ENCODE assay signal across 8 cellular contexts in genomic region chr4:127479031-127479622, GRCh38.
A peak's percentile ranks its signal among the peaks of the same experiment; 100 is the strongest.
DNase-seq lines count a peak whose midpoint lies in the region; ATAC-seq, FAIRE-seq and TF ChIP-seq lines count a peak whose summit lies in the region.

No MANE protein-coding gene starts in this region.

- H3K27me3 ChIP-seq in psoas muscle (ENCODE audit: insufficient read depth in 3 of 3, low read length in 2 of 3) (no peaks in the 10 kb centered on the region), prostate gland (replicated peaks; ENCODE audit: insufficient read depth) (no peaks in the 10 kb centered on the region)

- H3K4me1 ChIP-seq in A549 (no peaks in the 10 kb centered on the region), psoas muscle (no peaks in the 10 kb centered on the region), prostate gland (replicated peaks) (no peaks in the 10 kb centered on the region)

- TF ChIP-seq CTCF in A549 (IDR thresholded peaks at IDR 0.05) (peak; percentile 70), GM13977 (IDR thresholded peaks at IDR 0.05; ENCODE audit: extremely low read depth, insufficient read depth, missing control alignments) (peak; percentile 54), psoas muscle (IDR thresholded peaks at IDR 0.05) (peak; percentile 37), prostate gland (IDR thresholded peaks at IDR 0.05) (peak in 2 of 4 experiments; percentile 28 to 39)

- CTCF ChIA-PET in A549 (lab: Yijun Ruan, JAX): interaction anchor here (0.8 to 1.2 kb wide), 2 partner anchors 11 to 28 kb away, joined by 3 to 4 read pairs; no protein-coding TSS in a partner anchor

- no peak overlapping the region for H3K4me2 ChIP-seq in A549

- TF ChIP-seq POLR2A in A549 (IDR thresholded peaks at IDR 0.05; ENCODE audit: low read length) (no peak), prostate gland (IDR thresholded peaks at IDR 0.05) (no peak)

- peak; percentile 61 to 74 for TF ChIP-seq RAD21 in A549 (conservative IDR thresholded peaks at IDR 0.05 in 1 of 2, IDR thresholded peaks at IDR 0.05 in 1 of 2)

- H3K4me3 ChIP-seq in A549: no peak overlapping the region
- H3K4me3 ChIP-seq in psoas muscle: no peak overlapping the region
- no peak overlapping the region for H3K4me3 ChIP-seq in prostate gland

- DNase-seq in A549 (ENCODE audit: low read depth in 1 of 2, low spot score in 1 of 2) (peak; percentile 0 to 50), GM13977 (ENCODE audit: low spot score) (peak; percentile 23), NCI-H345 (lab: John Stamatoyannopoulos, UW) (peak; percentile 13), dermis microvascular lymphatic vessel endothelial cell (ENCODE audit: low read depth in 2 of 2) (peak; percentile 14 to 48), psoas muscle (no peak), prostate gland (ENCODE audit: low spot score) (no peak), GM19240 (ENCODE audit: insufficient read length, low spot score) (no peak)

- intact Hi-C loops in psoas muscle (cut with DNase I): no loop called here
- intact Hi-C loops in prostate gland (cut with DNase I): no loop called here

- ATAC-seq in A549 (no peak), psoas muscle (no peak), HG02840 (IDR thresholded peaks at IDR 0.05; ENCODE audit: low FRiP score, unreplicated experiment) (no peak)

- H3K27ac ChIP-seq in A549 (no peak overlapping the region), psoas muscle (no peak overlapping the region), prostate gland (no peak overlapping the region)

- no peak for TF ChIP-seq EP300 in A549 (IDR thresholded peaks at IDR 0.05)

- FAIRE-seq in A549 (lab: Jason Lieb, UNC): no peak

- in situ Hi-C loops in GM13977 (cut with MboI; ENCODE audit: low pct_unique_long_range_greater_than_20kb, low sequenced_read_pairs, unreplicated experiment): no loop called here

- H3K36me3 ChIP-seq in psoas muscle (ENCODE audit: insufficient read depth in 1 of 2, low read depth in 1 of 2) (no peaks in the 10 kb centered on the region), prostate gland (no peaks in the 10 kb centered on the region)

- no peaks in the 10 kb centered on the region for H3K9me3 ChIP-seq in A549
- no peaks in the 10 kb centered on the region for H3K9me3 ChIP-seq in psoas muscle
- no peaks in the 10 kb centered on the region for H3K9me3 ChIP-seq in prostate gland

- POLR2A ChIA-PET in A549 (lab: Yijun Ruan, JAX): no interaction called here

TF ChIP-seq in A549, 52 proteins besides CTCF, POLR2A, EP300 and RAD21:
- TF ChIP-seq ATOH8 (CRISPR knock-in tag; IDR thresholded peaks at IDR 0.05; ENCODE audit: low read depth) (no peak), SREBF2 (IDR thresholded peaks at IDR 0.05) (no peak), HOXB13 (CRISPR knock-in tag; IDR thresholded peaks at IDR 0.05; ENCODE audit: low read depth) (no peak), MYC (IDR thresholded peaks at IDR 0.05; ENCODE audit: borderline replicate concordance, low read length) (no peak), POLR2AphosphoS2 (conservative IDR thresholded peaks at IDR 0.05; ENCODE audit: low read length) (no peak), NFE2L2 (conservative IDR thresholded peaks at IDR 0.05; ENCODE audit: low read length) (no peak), RNF2 (IDR thresholded peaks at IDR 0.05; ENCODE audit: borderline replicate concordance, low read depth) (no peak), MAZ (IDR thresholded peaks at IDR 0.05; ENCODE audit: borderline replicate concordance, low read depth, low read length) (no peak), HMGXB4 (CRISPR knock-in tag; IDR thresholded peaks at IDR 0.05; ENCODE audit: borderline replicate concordance) (no peak), ELK1 (IDR thresholded peaks at IDR 0.05; ENCODE audit: low read depth, low read length) (no peak), TP53 (CRISPR knock-in tag; IDR thresholded peaks at IDR 0.05) (no peak), CHD4 (IDR thresholded peaks at IDR 0.05; ENCODE audit: borderline replicate concordance) (no peak), GATA3 (IDR thresholded peaks at IDR 0.05; ENCODE audit: borderline replicate concordance) (no peak), HOXB5 (CRISPR knock-in tag; IDR thresholded peaks at IDR 0.05) (no peak), BCL3 (IDR thresholded peaks at IDR 0.05) (no peak), EHF (CRISPR knock-in tag; IDR thresholded peaks at IDR 0.05) (no peak), PBX3 (IDR thresholded peaks at IDR 0.05) (no peak), CEBPB (IDR thresholded peaks at IDR 0.05) (no peak), BHLHE40 (IDR thresholded peaks at IDR 0.05; ENCODE audit: low read depth, low read length) (no peak)

Comparison
In these comparisons a context has a peak if more than half of its experiments do, and no peak if none do; other contexts are left out.
1. DNase-seq: peak in A549 (2 of 2), GM13977 (single experiment), NCI-H345 (single experiment) and dermis microvascular lymphatic vessel endothelial cell (2 of 2); none in psoas muscle (0 of 2), prostate gland (single experiment) and GM19240 (single experiment).